In genomic region chr4:13654158-13654797, GRCh38 we compare ENCODE assay signal across 8 cellular contexts. TPM values are rescaled to one million over a fixed set of nuclear protein-coding genes. Genes with fewer than 3 reads are reported as not detected.
DNase-seq lines count a peak whose midpoint lies in the region; ATAC-seq, FAIRE-seq and TF ChIP-seq lines count a peak whose summit lies in the region.

No MANE protein-coding gene starts in this region.

- TF ChIP-seq CTCF in A549 (IDR thresholded peaks at IDR 0.05) (peak; percentile 36; the same call in 2 of the 3 replicates), kidney (IDR thresholded peaks at IDR 0.05; ENCODE audit: borderline replicate concordance, extremely low read depth, insufficient read depth) (peak; percentile 93)

- H3K4me1 ChIP-seq in A549 (peaks cover 19% of the 10 kb centered on the region; the same call in 2 of the 3 replicates), kidney (ENCODE audit: control insufficient read depth in 1 of 2, insufficient read depth in 1 of 2, low read depth in 1 of 2, low read length in 2 of 2) (peaks cover 6 to 9% of the 10 kb centered on the region in 2 donors)

- peaks cover 22% of the 10 kb centered on the region for H3K9me3 ChIP-seq in A549
- no peaks in the 10 kb centered on the region for H3K9me3 ChIP-seq in kidney (ENCODE audit: control insufficient read depth in 1 of 2, low read length in 2 of 2)

- TF ChIP-seq EP300 in A549 (IDR thresholded peaks at IDR 0.05): no peak

- peak; percentile 47 to 54; a peak in 4 of 5 replicates for TF ChIP-seq RAD21 in A549 (conservative IDR thresholded peaks at IDR 0.05 in 1 of 2, IDR thresholded peaks at IDR 0.05 in 1 of 2)

- no peak for TF ChIP-seq POLR2A in A549 (IDR thresholded peaks at IDR 0.05; ENCODE audit: low read length)

- H3K36me3 ChIP-seq in kidney (ENCODE audit: control insufficient read depth in 1 of 2, insufficient read depth in 2 of 2, low read length in 2 of 2): no peaks in the 10 kb centered on the region

- H3K27ac ChIP-seq in A549 (peak overlapping the region; percentile 83 to 91), kidney (ENCODE audit: low read depth in 2 of 2, low read length in 2 of 2) (peak overlapping the region; percentile 20 to 56)

- H3K4me2 ChIP-seq in A549: peak overlapping the region; percentile 72

- CTCF ChIA-PET in A549 (lab: Yijun Ruan, JAX): interaction anchor here (0.6 to 5.1 kb wide), 29 partner anchors 8 to 1582 kb away, joined by 3 to 29 read pairs (median 4); partner anchors contain the start of gene BOD1L1

- 36% methylated on average over 14 of the region's 31 CpGs for WGBS in A549 (ENCODE audit: missing lambda C conversion rate)

- DNase-seq in A549 (ENCODE audit: low read depth in 1 of 2, low spot score in 1 of 2): peak; percentile 18 to 57
- peak; percentile 20 for DNase-seq in NCI-H2171 treated with DMSO at 0.1 percent for 48 hours (lab: John Stamatoyannopoulos, UW)
- peak; percentile 82 for DNase-seq in activated CD4-positive, CD25-positive, alpha-beta regulatory T cell treated with anti-CD3 and anti-CD28 coated beads, Interleukin-2, amount 50 U/mL, for 72 hours
- peak; percentile 75 for DNase-seq in cerebellar cortex (ENCODE audit: low spot score)
- peak; percentile 94 for DNase-seq in kidney
- peak; percentile 46 to 66 for DNase-seq in stimulated activated CD4-positive, alpha-beta T cell treated with anti-CD3 and anti-CD28 coated beads, Interleukin-15, amount 100 ng/mL, for 1 hour (ENCODE audit: low read depth in 1 of 2, low spot score in 1 of 2)

- intact Hi-C loops in kidney (cut with DNase I): no loop called here

- POLR2A ChIA-PET in A549 (lab: Yijun Ruan, JAX): interaction anchor here (0.6 to 1.3 kb wide), 3 partner anchors 17 to 26 kb away, joined by 3 read pairs; no protein-coding TSS in a partner anchor

- FAIRE-seq in A549 (lab: Jason Lieb, UNC): no peak
- FAIRE-seq in kidney (lab: Jason Lieb, UNC): no peak

- H3K4me3 ChIP-seq in A549 (peak overlapping the region; percentile 53), kidney (ENCODE audit: low read length in 2 of 2) (peak overlapping the region; percentile 69 to 78)

- ATAC-seq in A549 (peak; percentile 95), GM18520 (IDR thresholded peaks at IDR 0.05; ENCODE audit: unreplicated experiment) (peak; percentile 84), HG03064 (IDR thresholded peaks at IDR 0.05; ENCODE audit: low read depth, unreplicated experiment) (peak; percentile 93)

- peak overlapping the region in 1 of 2 donors; percentile 52 for H3K9ac ChIP-seq in kidney (ENCODE audit: low read length in 2 of 2)

TF ChIP-seq in A549, 52 proteins besides CTCF, POLR2A, EP300 and RAD21:
- TF ChIP-seq JUN (IDR thresholded peaks at IDR 0.05) (peak in 1 of 2 experiments; percentile 33; a peak in 1 of 5 replicates), CEBPB (IDR thresholded peaks at IDR 0.05) (no peak), KDM1A (IDR thresholded peaks at IDR 0.05; ENCODE audit: low read depth) (no peak), MAX (IDR thresholded peaks at IDR 0.05) (peak; percentile 49), CBX8 (IDR thresholded peaks at IDR 0.05) (no peak), FOSL2 (IDR thresholded peaks at IDR 0.05) (no peak), FOSL2 (CRISPR knock-in tag; IDR thresholded peaks at IDR 0.05) (no peak), RNF2 (IDR thresholded peaks at IDR 0.05; ENCODE audit: borderline replicate concordance, low read depth) (no peak), CHD2 (IDR thresholded peaks at IDR 0.05; ENCODE audit: low read length, partially characterized antibody) (no peak), KDM5A (IDR thresholded peaks at IDR 0.05) (no peak), E2F6 (IDR thresholded peaks at IDR 0.05; ENCODE audit: borderline replicate concordance, low read depth) (0 out of 2 replicates have a peak, but pooled peaks have one; percentile 47), ESRRA (IDR thresholded peaks at IDR 0.05; ENCODE audit: borderline replicate concordance, low read length) (no peak), GATA3 (IDR thresholded peaks at IDR 0.05; ENCODE audit: borderline replicate concordance) (no peak), BCL3 (IDR thresholded peaks at IDR 0.05) (no peak), SMC3 (IDR thresholded peaks at IDR 0.05) (0 out of 3 replicates have a peak, but pooled peaks have one; percentile 43), TFCP2L1 (CRISPR knock-in tag; IDR thresholded peaks at IDR 0.05) (no peak), POLR2AphosphoS2 (conservative IDR thresholded peaks at IDR 0.05; ENCODE audit: low read length) (no peak)
TF ChIP-seq in A549: peak in this region for 4.

RNA-seq across cellular contexts. Expression of gene BOD1L1, which starts 26.8 kb away (rescaled TPM):
- polyA plus RNA-seq in A549 (2011; rRNA removed) (23.7 and 27.7 TPM in 2 replicates), A549 (2017; fragmentation: RNase III; extraction: RNeasy Plus Mini Kit Qiagen cat#74134 plus additional on column Dnase treatment) (16.3 to 16.9 TPM (median 16.4 TPM) in 3 replicates), kidney (ENCODE audit: insufficient read depth, low read depth, low replicate concordance) (9.0 TPM)
- polyA plus RNA-seq in A549 (2012; cell fraction: cytosol; rRNA removed): 4.3 and 4.5 TPM in 2 replicates
- polyA plus RNA-seq in A549 (2012; cell fraction: nucleus; rRNA removed): 6.0 and 8.4 TPM in 2 replicates
- polyA minus RNA-seq in A549 (2011; rRNA and poly(A)+ RNA removed): 24.9 and 25.2 TPM in 2 replicates
- 45.6 TPM for total RNA-seq in kidney

Comparison
In these comparisons a context has a peak if more than half of its experiments do, and no peak if none do; other contexts are left out.
1. Peak in every context shown above with its lines: DNase-seq, ATAC-seq, H3K4me3 ChIP-seq and H3K27ac ChIP-seq.
2. DNase-seq: peak in every context shown above with its lines; median percentile 94 in kidney; 82 in activated CD4-positive, CD25-positive, alpha-beta regulatory T cell treated with anti-CD3 and anti-CD28 coated beads, Interleukin-2, amount 50 U/mL, for 72 hours; 75 in cerebellar cortex; 56 in stimulated activated CD4-positive, alpha-beta T cell treated with anti-CD3 and anti-CD28 coated beads, Interleukin-15, amount 100 ng/mL, for 1 hour; 38 in A549; 20 in NCI-H2171 treated with DMSO at 0.1 percent for 48 hours.